ENCODE assay signal across 31 cellular contexts in the genomic region with DNA sequence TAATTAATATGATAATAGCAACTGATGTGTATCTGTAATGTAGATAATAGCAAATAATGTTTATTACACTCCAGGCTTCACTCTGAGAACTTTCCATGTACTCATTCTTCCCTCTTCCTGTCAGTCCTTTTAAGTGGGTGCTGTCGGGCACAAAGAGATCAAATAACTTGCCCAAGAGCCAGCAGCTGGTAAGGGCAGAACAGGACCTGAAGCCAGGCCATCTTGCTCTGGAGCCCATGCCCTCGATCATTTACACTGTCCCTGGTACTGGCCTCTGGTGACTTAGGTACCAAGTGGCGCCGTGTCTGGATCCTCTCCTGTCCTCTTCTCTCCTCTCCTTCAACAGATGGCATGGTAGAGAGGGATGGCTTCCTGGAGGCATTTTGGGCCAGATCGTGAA.
"Had no signal": no experiment of that assay in that cellular context is flagged by ENCODE, and none has a peak within 500 bp of the region (broad histone marks: within the 10 kb centered on the region; RNA-seq: fewer than 3 reads in every experiment).

No MANE protein-coding gene starts in this region.

- H3K27ac ChIP-seq: gastroesophageal sphincter, neutrophil, uterus, VCaP had no signal

- ATAC-seq: effector memory CD8-positive, alpha-beta T cell; gastroesophageal sphincter; mucosa of descending colon; stimulated activated memory B cell treated with anti-CD40 and anti-IgM and Interleukin-4, amounts not matched to agents 10 μg/mL and 1 μg/mL and 100 μg/mL, for 72 hours; stimulated activated naive CD8-positive, alpha-beta T cell treated with anti-CD3 and anti-CD28 coated beads, Interleukin-15, amount 100 ng/mL, for 72 hours had no signal

- DNase-seq: activated CD4-positive, alpha-beta T cell treated with anti-CD3 and anti-CD28 coated beads for 4 hours; activated CD4-positive, alpha-beta T cell treated with anti-CD3 and anti-CD28 coated beads, Interleukin-2, amount 50 U/mL, for 4 hours; activated effector memory CD4-positive, alpha-beta T cell treated with anti-CD3 and anti-CD28 coated beads, Interleukin-2, amount 50 U/mL, for 16 hours; activated naive CD4-positive, alpha-beta T cell treated with anti-CD3 and anti-CD28 coated beads, Interleukin-2, amount 10 ng/mL, durations not matched to agents 7 days and 5 days; anterior cingulate cortex; cortex of kidney; effector memory CD8-positive, alpha-beta T cell; erythroblast; hypothalamus; immature natural killer cell; kidney; mesendoderm; mucosa of descending colon; retina; stimulated activated CD4-positive, alpha-beta T cell treated with anti-CD3 and anti-CD28 coated beads, Interleukin-4, amount 100 ng/mL, for 4 hours; stimulated activated CD8-positive, alpha-beta memory T cell treated with anti-CD3 and anti-CD28 coated beads, Interleukin-4, amount 100 ng/mL, for 48 hours; stimulated activated naive CD8-positive, alpha-beta T cell treated with anti-CD3 and anti-CD28 coated beads, Interleukin-15, amount 100 ng/mL, for 72 hours; substantia nigra; T-helper 9 cell; uterus had no signal

- H3K4me3 Mint-ChIP-seq: activated naive CD4-positive, alpha-beta T cell treated with anti-CD3 and anti-CD28 coated beads, Interleukin-2, amount 10 ng/mL, durations not matched to agents 7 days and 5 days; activated T-helper 1 cell treated with anti-CD3 and anti-CD28 coated beads, Interleukin-12 subunit alpha, Interleukin-12 subunit beta, Interleukin-2, Interleukin-4 antibody, amounts not matched to agents 30 ng/mL and 10 ng/mL and 1 ng/mL, durations not matched to agents 14 hours and 24 hours and 36 hours; effector memory CD8-positive, alpha-beta T cell; immature natural killer cell; nephron; stimulated activated memory B cell treated with anti-CD40 and anti-IgM and Interleukin-4, amounts not matched to agents 10 μg/mL and 1 μg/mL and 100 μg/mL, for 72 hours; stimulated activated naive CD8-positive, alpha-beta T cell treated with anti-CD3 and anti-CD28 coated beads, Interleukin-15, amount 100 ng/mL, for 72 hours; T-helper 1 cell treated with Interleukin-12 subunit alpha and Interleukin-12 subunit beta and Interleukin-4 antibody, amounts not matched to agents 30 μg/mL and 1 μg/mL, for 36 hours; type B pancreatic cell had no signal

- H3K4me2 ChIP-seq: smooth muscle cell had no signal

- H3K36me3 ChIP-seq: uterus had no signal

- H3K27me3 Mint-ChIP-seq: activated naive CD4-positive, alpha-beta T cell treated with anti-CD3 and anti-CD28 coated beads, Interleukin-2, amount 10 ng/mL, durations not matched to agents 7 days and 5 days; effector memory CD8-positive, alpha-beta T cell; progenitor cell of endocrine pancreas; stimulated activated memory B cell treated with anti-CD40 and anti-IgM and Interleukin-4, amounts not matched to agents 10 μg/mL and 1 μg/mL and 100 μg/mL, for 72 hours; stimulated activated naive CD8-positive, alpha-beta T cell treated with anti-CD3 and anti-CD28 coated beads, Interleukin-15, amount 100 ng/mL, for 72 hours; type B pancreatic cell had no signal

- H3K9me3 ChIP-seq: gastroesophageal sphincter, mucosa of descending colon, neutrophil, uterus had no signal

- H3K4me3 ChIP-seq: gastroesophageal sphincter, lung, mucosa of descending colon, smooth muscle cell, uterus had no signal

- H3K4me1 ChIP-seq: uterus had no signal

- H3K4me1 Mint-ChIP-seq: activated naive CD4-positive, alpha-beta T cell treated with anti-CD3 and anti-CD28 coated beads, Interleukin-2, amount 10 ng/mL, durations not matched to agents 7 days and 5 days; immature natural killer cell; nephron; stimulated activated memory B cell treated with anti-CD40 and anti-IgM and Interleukin-4, amounts not matched to agents 10 μg/mL and 1 μg/mL and 100 μg/mL, for 72 hours had no signal

- H3K9me3 Mint-ChIP-seq: activated naive CD4-positive, alpha-beta T cell treated with anti-CD3 and anti-CD28 coated beads, Interleukin-2, amount 10 ng/mL, durations not matched to agents 7 days and 5 days; activated T-helper 1 cell treated with anti-CD3 and anti-CD28 coated beads, Interleukin-12 subunit alpha, Interleukin-12 subunit beta, Interleukin-2, Interleukin-4 antibody, amounts not matched to agents 30 ng/mL and 10 ng/mL and 1 ng/mL, durations not matched to agents 14 hours and 24 hours and 36 hours; effector memory CD8-positive, alpha-beta T cell; immature natural killer cell; nephron; stimulated activated memory B cell treated with anti-CD40 and anti-IgM and Interleukin-4, amounts not matched to agents 10 μg/mL and 1 μg/mL and 100 μg/mL, for 72 hours; stimulated activated naive CD8-positive, alpha-beta T cell treated with anti-CD3 and anti-CD28 coated beads, Interleukin-15, amount 100 ng/mL, for 72 hours; T-helper 1 cell treated with Interleukin-12 subunit alpha and Interleukin-12 subunit beta and Interleukin-4 antibody, amounts not matched to agents 30 μg/mL and 1 μg/mL, for 36 hours; type B pancreatic cell had no signal

- H3K27ac Mint-ChIP-seq: activated naive CD4-positive, alpha-beta T cell treated with anti-CD3 and anti-CD28 coated beads, Interleukin-2, amount 10 ng/mL, durations not matched to agents 7 days and 5 days; activated T-helper 1 cell treated with anti-CD3 and anti-CD28 coated beads, Interleukin-12 subunit alpha, Interleukin-12 subunit beta, Interleukin-2, Interleukin-4 antibody, amounts not matched to agents 30 ng/mL and 10 ng/mL and 1 ng/mL, durations not matched to agents 14 hours and 24 hours and 36 hours; effector memory CD8-positive, alpha-beta T cell; immature natural killer cell; progenitor cell of endocrine pancreas; stimulated activated memory B cell treated with anti-CD40 and anti-IgM and Interleukin-4, amounts not matched to agents 10 μg/mL and 1 μg/mL and 100 μg/mL, for 72 hours; T-helper 1 cell treated with Interleukin-12 subunit alpha and Interleukin-12 subunit beta and Interleukin-4 antibody, amounts not matched to agents 30 μg/mL and 1 μg/mL, for 36 hours; type B pancreatic cell had no signal

- H3K27me3 ChIP-seq: gastroesophageal sphincter, neutrophil, uterus had no signal
